14 cellular contexts compared by ENCODE assay signal in the genomic region with DNA sequence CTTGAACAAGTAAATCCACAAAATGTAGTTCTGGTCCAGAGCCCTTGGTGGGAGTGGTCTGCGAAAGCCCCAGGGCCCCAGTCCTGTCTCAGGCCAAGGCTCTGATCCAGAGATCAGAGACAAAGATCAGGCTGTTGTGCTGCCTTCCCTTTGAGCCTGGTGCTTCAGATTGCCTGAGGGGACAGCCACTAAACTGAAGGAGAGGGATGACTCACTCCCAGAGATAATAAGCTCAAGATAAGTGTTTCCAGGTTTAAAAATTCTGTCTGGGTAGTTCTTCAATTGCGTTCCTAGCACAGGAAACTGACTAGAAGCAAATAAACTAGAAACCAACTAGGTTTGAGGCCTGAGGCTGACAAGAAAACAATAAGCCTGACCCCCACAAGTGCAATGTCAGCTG.
A peak's percentile ranks its signal among the peaks of the same experiment; 100 is the strongest.
DNase-seq lines count a peak whose midpoint lies in the region; ATAC-seq and TF ChIP-seq lines count a peak whose summit lies in the region.
"Had no signal": no experiment of that assay in that cellular context is flagged by ENCODE, and none has a peak within 500 bp of the region (broad histone marks: within the 10 kb centered on the region; RNA-seq: fewer than 3 reads in every experiment).

No MANE protein-coding gene starts in this region.

- no peak overlapping the region for H3K4me3 Mint-ChIP-seq in GM23338
- H3K4me3 Mint-ChIP-seq: activated naive CD4-positive, alpha-beta T cell treated with anti-CD3 and anti-CD28 coated beads, Interleukin-2, amount 50 U/mL, for 24 hours had no signal

- no peak overlapping the region for H3K27ac Mint-ChIP-seq in GM23338
- H3K27ac Mint-ChIP-seq: activated naive CD4-positive, alpha-beta T cell treated with anti-CD3 and anti-CD28 coated beads, Interleukin-2, amount 50 U/mL, for 24 hours had no signal

- H3K9me3 ChIP-seq in SJSA1 (replicated peaks), result no peaks in the 10 kb centered on the region
- H3K9me3 ChIP-seq: psoas muscle had no signal

- no peaks in the 10 kb centered on the region for H3K36me3 Mint-ChIP-seq in GM23338 (ENCODE audit: low read depth)
- H3K36me3 Mint-ChIP-seq: activated naive CD4-positive, alpha-beta T cell treated with anti-CD3 and anti-CD28 coated beads, Interleukin-2, amount 50 U/mL, for 24 hours had no signal

- ATAC-seq in GM23338 (peak; percentile 55), GM19035 (IDR thresholded peaks at IDR 0.05; ENCODE audit: unreplicated experiment) (no peak)
- ATAC-seq: psoas muscle had no signal

- DNase-seq in AG09319 (ENCODE audit: extremely low read depth, low read depth) (peak; percentile 43), GM23338 (ENCODE audit: low spot score) (no peak), SJSA1 (ENCODE audit: low read depth in 1 of 2, low spot score in 2 of 2) (peak; percentile 66 to 68), fibroblast of villous mesenchyme (ENCODE audit: low read depth) (peak; percentile 60), DMS 273 (lab: John Stamatoyannopoulos, UW; ENCODE audit: unreplicated experiment) (no peak), NCI-H2107 (lab: John Stamatoyannopoulos, UW) (no peak)
- no peak for DNase-seq in stimulated activated naive CD4-positive, alpha-beta T cell (lab: John Stamatoyannopoulos, UW)
- DNase-seq: COR-L47, cortex of kidney, head of caudate nucleus, NCI-H524 treated with DMSO at 0.1 percent for 48 hours, psoas muscle had no signal

- H3K4me1 ChIP-seq in GM23338 (ENCODE audit: insufficient read depth), result no peaks in the 10 kb centered on the region
- peaks cover 4% of the 10 kb centered on the region; the same call in 1 of the 2 replicates for H3K4me1 ChIP-seq in SJSA1 (replicated peaks)
- H3K4me1 ChIP-seq: psoas muscle had no signal

- TF ChIP-seq CTCF in AG09319 (IDR thresholded peaks at IDR 0.05; ENCODE audit: low read depth, low read length), result no peak
- no peak for TF ChIP-seq CTCF in GM23338 (conservative IDR thresholded peaks at IDR 0.05; ENCODE audit: low read depth in 2 of 2)
- TF ChIP-seq CTCF in fibroblast of villous mesenchyme (IDR thresholded peaks at IDR 0.05; ENCODE audit: insufficient read depth, low read depth, low read length), result no peak

- no peaks in the 10 kb centered on the region for H3K9me3 Mint-ChIP-seq in GM23338
- H3K9me3 Mint-ChIP-seq: activated naive CD4-positive, alpha-beta T cell treated with anti-CD3 and anti-CD28 coated beads, Interleukin-2, amount 50 U/mL, for 24 hours had no signal

- H3K4me2 ChIP-seq in GM23338, result no peak overlapping the region

- no peaks in the 10 kb centered on the region; the same call in 1 of the 2 replicates for H4K20me1 ChIP-seq in GM23338 (replicated peaks; ENCODE audit: insufficient read depth)

- H3F3A ChIP-seq in GM23338 (replicated peaks; ENCODE audit: low read depth), result no peaks in the 10 kb centered on the region

- H3K79me2 ChIP-seq in GM23338 (replicated peaks; ENCODE audit: insufficient read depth), result no peaks in the 10 kb centered on the region

- H2AFZ ChIP-seq in GM23338, result peak overlapping the region; percentile 2; the same call in 1 of the 2 replicates

- H3K27ac ChIP-seq in GM23338 (ENCODE audit: low read depth) (no peak overlapping the region), SJSA1 (no peak overlapping the region)
- H3K27ac ChIP-seq: psoas muscle had no signal

- no peaks in the 10 kb centered on the region for H3K36me3 ChIP-seq in GM23338 (ENCODE audit: insufficient read depth)
- H3K36me3 ChIP-seq in SJSA1, result no peaks in the 10 kb centered on the region

- no peaks in the 10 kb centered on the region for H3K9me2 ChIP-seq in GM23338 (ENCODE audit: insufficient read depth)

- H3K4me3 ChIP-seq in GM23338, result no peak overlapping the region
- no peak overlapping the region for H3K4me3 ChIP-seq in SJSA1
- H3K4me3 ChIP-seq in fibroblast of villous mesenchyme (ENCODE audit: low read depth, low read length), result no peak overlapping the region
- H3K4me3 ChIP-seq: psoas muscle had no signal

- no peaks in the 10 kb centered on the region for H3K27me3 Mint-ChIP-seq in GM23338 (ENCODE audit: insufficient read depth, low read depth, poor library complexity)

- peaks cover 5% of the 10 kb centered on the region for H3K4me1 Mint-ChIP-seq in GM23338
- H3K4me1 Mint-ChIP-seq: activated naive CD4-positive, alpha-beta T cell treated with anti-CD3 and anti-CD28 coated beads, Interleukin-2, amount 50 U/mL, for 24 hours had no signal

- H3K27me3 ChIP-seq in GM23338 (ENCODE audit: insufficient read depth) (no peaks in the 10 kb centered on the region), SJSA1 (replicated peaks) (peaks cover 3% of the 10 kb centered on the region; the same call in 1 of the 2 replicates)

TF ChIP-seq in GM23338, 12 proteins besides CTCF, POLR2A, EP300 and RAD21 (continues in another document):
- TF ChIP-seq REST (IDR thresholded peaks at IDR 0.05; ENCODE audit: unreplicated experiment), result no peak
- TF ChIP-seq EZH2phosphoT487 (IDR thresholded peaks at IDR 0.05; ENCODE audit: unreplicated experiment), result no peak
- TF ChIP-seq, protein P1, sequence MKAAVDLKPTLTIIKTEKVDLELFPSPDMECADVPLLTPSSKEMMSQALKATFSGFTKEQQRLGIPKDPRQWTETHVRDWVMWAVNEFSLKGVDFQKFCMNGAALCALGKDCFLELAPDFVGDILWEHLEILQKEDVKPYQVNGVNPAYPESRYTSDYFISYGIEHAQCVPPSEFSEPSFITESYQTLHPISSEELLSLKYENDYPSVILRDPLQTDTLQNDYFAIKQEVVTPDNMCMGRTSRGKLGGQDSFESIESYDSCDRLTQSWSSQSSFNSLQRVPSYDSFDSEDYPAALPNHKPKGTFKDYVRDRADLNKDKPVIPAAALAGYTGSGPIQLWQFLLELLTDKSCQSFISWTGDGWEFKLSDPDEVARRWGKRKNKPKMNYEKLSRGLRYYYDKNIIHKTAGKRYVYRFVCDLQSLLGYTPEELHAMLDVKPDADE (IDR thresholded peaks at IDR 0.05), result no peak
- TF ChIP-seq CREB1 (CRISPR knock-in tag; IDR thresholded peaks at IDR 0.05; ENCODE audit: low read depth), result no peak

Comparison
In these comparisons a context has a peak if more than half of its experiments do, and no peak if none do; other contexts are left out.
1. DNase-seq: peak in AG09319 (single experiment), SJSA1 (2 of 2) and fibroblast of villous mesenchyme (single experiment); none in GM23338 (single experiment), DMS 273 (single experiment), stimulated activated naive CD4-positive, alpha-beta T cell (0 of 6) and NCI-H2107 (single experiment).